In the genomic region with DNA sequence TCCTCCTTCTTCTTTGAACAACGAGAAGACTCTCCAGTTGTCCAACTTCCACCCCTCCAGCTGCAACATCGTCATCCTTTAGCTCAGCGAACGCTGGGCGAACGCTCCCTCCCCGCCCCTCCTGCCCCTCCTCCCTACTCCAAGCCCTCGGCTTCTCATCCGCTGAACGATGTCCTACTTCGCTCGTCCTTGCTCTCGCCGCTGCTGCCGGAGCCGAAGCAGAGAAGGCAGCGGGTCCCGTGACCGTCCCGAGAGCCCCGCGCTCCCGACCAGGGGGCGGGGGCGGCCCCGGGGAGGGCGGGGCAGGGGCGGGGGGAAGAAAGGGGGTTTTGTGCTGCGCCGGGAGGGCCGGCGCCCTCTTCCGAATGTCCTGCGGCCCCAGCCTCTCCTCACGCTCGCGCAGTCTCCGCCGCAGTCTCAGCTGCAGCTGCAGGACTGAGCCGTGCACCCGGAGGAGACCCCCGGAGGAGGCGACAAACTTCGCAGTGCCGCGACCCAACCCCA, we compare ENCODE assay signal across 8 cellular contexts. TPM values are rescaled to one million over a fixed set of nuclear protein-coding genes. Genes with fewer than 3 reads are reported as not detected.
A peak's percentile ranks its signal among the peaks of the same experiment; 100 is the strongest.
DNase-seq lines count a peak whose midpoint lies in the region; ATAC-seq and TF ChIP-seq lines count a peak whose summit lies in the region.

A gene with protein sequence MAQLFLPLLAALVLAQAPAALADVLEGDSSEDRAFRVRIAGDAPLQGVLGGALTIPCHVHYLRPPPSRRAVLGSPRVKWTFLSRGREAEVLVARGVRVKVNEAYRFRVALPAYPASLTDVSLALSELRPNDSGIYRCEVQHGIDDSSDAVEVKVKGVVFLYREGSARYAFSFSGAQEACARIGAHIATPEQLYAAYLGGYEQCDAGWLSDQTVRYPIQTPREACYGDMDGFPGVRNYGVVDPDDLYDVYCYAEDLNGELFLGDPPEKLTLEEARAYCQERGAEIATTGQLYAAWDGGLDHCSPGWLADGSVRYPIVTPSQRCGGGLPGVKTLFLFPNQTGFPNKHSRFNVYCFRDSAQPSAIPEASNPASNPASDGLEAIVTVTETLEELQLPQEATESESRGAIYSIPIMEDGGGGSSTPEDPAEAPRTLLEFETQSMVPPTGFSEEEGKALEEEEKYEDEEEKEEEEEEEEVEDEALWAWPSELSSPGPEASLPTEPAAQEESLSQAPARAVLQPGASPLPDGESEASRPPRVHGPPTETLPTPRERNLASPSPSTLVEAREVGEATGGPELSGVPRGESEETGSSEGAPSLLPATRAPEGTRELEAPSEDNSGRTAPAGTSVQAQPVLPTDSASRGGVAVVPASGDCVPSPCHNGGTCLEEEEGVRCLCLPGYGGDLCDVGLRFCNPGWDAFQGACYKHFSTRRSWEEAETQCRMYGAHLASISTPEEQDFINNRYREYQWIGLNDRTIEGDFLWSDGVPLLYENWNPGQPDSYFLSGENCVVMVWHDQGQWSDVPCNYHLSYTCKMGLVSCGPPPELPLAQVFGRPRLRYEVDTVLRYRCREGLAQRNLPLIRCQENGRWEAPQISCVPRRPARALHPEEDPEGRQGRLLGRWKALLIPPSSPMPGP (plus strand): TSS at position 357 of the 504 bp plus-strand sequence. CDS start 3,938 bp downstream, outside the sequence.

- WGBS in adrenal gland, 4 donors, result 0 to 1% (median 1%) methylated on average over 18 to 46 of the region's 46 CpGs

- no peak for DNase-seq in activated T-cell treated with anti-CD3 and anti-CD28 coated beads, Interleukin-2, amount 50 U/mL, for 24 hours
- no peak for DNase-seq in activated T-cell treated with anti-CD3 and anti-CD28 coated beads, Interleukin-2, amount 50 U/mL, for 1 hour
- DNase-seq in adrenal gland (peak in 4 of 7 donors; percentile 49 to 73 (median 62)), iPS-NIHi7 (ENCODE audit: extremely low spot score) (peak; percentile 84), cerebellar nuclear complex (lab: John Stamatoyannopoulos, UW) (no peak)
- no peak for DNase-seq in stimulated activated naive CD8-positive, alpha-beta T cell treated with anti-CD3 and anti-CD28 coated beads, Interleukin-15, amount 100 ng/mL, for 72 hours

- peaks cover 57% of the 10 kb centered on the region for H3K27me3 ChIP-seq in adrenal gland

- no peaks in the 10 kb centered on the region for H3K9me3 Mint-ChIP-seq in activated T-cell treated with anti-CD3 and anti-CD28 coated beads, Interleukin-2, amount 50 U/mL, for 24 hours
- H3K9me3 Mint-ChIP-seq in stimulated activated naive CD8-positive, alpha-beta T cell treated with anti-CD3 and anti-CD28 coated beads, Interleukin-15, amount 100 ng/mL, for 72 hours, result no peaks in the 10 kb centered on the region

- no peaks in the 10 kb centered on the region for H3K36me3 Mint-ChIP-seq in activated T-cell treated with anti-CD3 and anti-CD28 coated beads, Interleukin-2, amount 50 U/mL, for 24 hours (ENCODE audit: low read depth)

- intact Hi-C loops in adrenal gland (cut with DNase I), result no loop called here

- peaks cover 85% of the 10 kb centered on the region for H3K27me3 Mint-ChIP-seq in activated T-cell treated with anti-CD3 and anti-CD28 coated beads, Interleukin-2, amount 50 U/mL, for 24 hours
- peaks cover 92% of the 10 kb centered on the region for H3K27me3 Mint-ChIP-seq in stimulated activated naive CD8-positive, alpha-beta T cell treated with anti-CD3 and anti-CD28 coated beads, Interleukin-15, amount 100 ng/mL, for 72 hours

- ATAC-seq in stimulated activated naive CD8-positive, alpha-beta T cell treated with anti-CD3 and anti-CD28 coated beads, Interleukin-15, amount 100 ng/mL, for 72 hours, result peak; percentile 26
- ATAC-seq in HG03097 (IDR thresholded peaks at IDR 0.05; ENCODE audit: low FRiP score, unreplicated experiment) (no peak), HG03442 (IDR thresholded peaks at IDR 0.05; ENCODE audit: unreplicated experiment) (no peak)

- TF ChIP-seq CTCF in adrenal gland (IDR thresholded peaks at IDR 0.05), result no peak

- no peaks in the 10 kb centered on the region for H3K9me3 ChIP-seq in adrenal gland (replicated peaks in 1 of 3)

- peak within 1 kb of the TSS in 1 of 5 donors; percentile 54 for H3K27ac ChIP-seq in adrenal gland

- H3K36me3 ChIP-seq in adrenal gland (replicated peaks in 1 of 2), result no peaks in the 10 kb centered on the region

- TF ChIP-seq POLR2A in adrenal gland (IDR thresholded peaks at IDR 0.05), result no peak

- no peak within 1 kb of the TSS for H3K27ac Mint-ChIP-seq in activated T-cell treated with anti-CD3 and anti-CD28 coated beads, Interleukin-2, amount 50 U/mL, for 24 hours
- no peak within 1 kb of the TSS for H3K27ac Mint-ChIP-seq in stimulated activated naive CD8-positive, alpha-beta T cell treated with anti-CD3 and anti-CD28 coated beads, Interleukin-15, amount 100 ng/mL, for 72 hours

- peak within 1 kb of the TSS; percentile 19 for H3K4me3 Mint-ChIP-seq in activated T-cell treated with anti-CD3 and anti-CD28 coated beads, Interleukin-2, amount 50 U/mL, for 24 hours
- H3K4me3 Mint-ChIP-seq in stimulated activated naive CD8-positive, alpha-beta T cell treated with anti-CD3 and anti-CD28 coated beads, Interleukin-15, amount 100 ng/mL, for 72 hours, result peak within 1 kb of the TSS; percentile 57 to 74

- H3K4me3 ChIP-seq in adrenal gland, result peak within 1 kb of the TSS in 1 of 4 donors; percentile 49

- peaks cover 20% of the 10 kb centered on the region for H3K4me1 Mint-ChIP-seq in activated T-cell treated with anti-CD3 and anti-CD28 coated beads, Interleukin-2, amount 50 U/mL, for 24 hours (ENCODE audit: low read depth)
- peaks cover 43% of the 10 kb centered on the region for H3K4me1 Mint-ChIP-seq in stimulated activated naive CD8-positive, alpha-beta T cell treated with anti-CD3 and anti-CD28 coated beads, Interleukin-15, amount 100 ng/mL, for 72 hours

- peaks cover 10 to 11% of the 10 kb centered on the region in 2 donors for H3K4me1 ChIP-seq in adrenal gland (replicated peaks in 1 of 2)

RNA-seq across cellular contexts. Expression of the gene that starts here (rescaled TPM):
- 10 to 100 TPM in 3 of 8 donors, under 1 TPM in 3, not detected in 2; 0.11 to 36.3 (median 8.2) TPM for total RNA-seq in adrenal gland
- 10 to 100 TPM in 1 of 3 donors, 1 to 10 TPM in 2; 2.4 to 24.9 (median 8.9) TPM for polyA plus RNA-seq in adrenal gland

Comparison
In these comparisons a context has a peak if more than half of its experiments do, and no peak if none do; other contexts are left out.
1. DNase-seq: peak in adrenal gland (4 of 7) and iPS-NIHi7 (single experiment); none in activated T-cell treated with anti-CD3 and anti-CD28 coated beads, Interleukin-2, amount 50 U/mL, for 24 hours (single experiment), activated T-cell treated with anti-CD3 and anti-CD28 coated beads, Interleukin-2, amount 50 U/mL, for 1 hour (single experiment), stimulated activated naive CD8-positive, alpha-beta T cell treated with anti-CD3 and anti-CD28 coated beads, Interleukin-15, amount 100 ng/mL, for 72 hours (0 of 2) and cerebellar nuclear complex (0 of 2).